Comparison of ENCODE assay signal across 12 cellular contexts in genomic region chr2:181844551-181845290, GRCh38.
"Had no signal": no experiment of that assay in that cellular context is flagged by ENCODE, and none has a peak within 500 bp of the region (broad histone marks: within the 10 kb centered on the region; RNA-seq: fewer than 3 reads in every experiment).

No MANE protein-coding gene starts in this region.

- H3K4me3 ChIP-seq: lower lobe of right lung, ovary had no signal

- H3K9me3 ChIP-seq: lower lobe of right lung, ovary had no signal

- ATAC-seq: activated CD4-positive, CD25-positive, alpha-beta regulatory T cell treated with anti-CD3 and anti-CD28 coated beads, Interleukin-2, amount 50 U/mL, for 24 hours; esophagus mucosa; lower lobe of right lung; stimulated activated naive CD8-positive, alpha-beta T cell treated with anti-CD3 and anti-CD28 coated beads, Interleukin-15, amount 100 ng/mL, for 72 hours; T-cell had no signal

- H3K27me3 ChIP-seq: ovary had no signal

- DNase-seq: activated naive CD4-positive, alpha-beta T cell; activated naive CD8-positive, alpha-beta T cell treated with anti-CD3 and anti-CD28 coated beads, Interleukin-2, amount 10 ng/mL, durations not matched to agents 7 days and 5 days; activated T-cell treated with anti-CD3 and anti-CD28 coated beads for 4 hours; kidney glomerular epithelial cell; lower lobe of right lung; ovary; stimulated activated CD4-positive, alpha-beta T cell treated with anti-CD3 and anti-CD28 coated beads, Interleukin-1b, Interleukin-23, amount 100 ng/mL, for 48 hours; stimulated activated naive CD8-positive, alpha-beta T cell treated with anti-CD3 and anti-CD28 coated beads, Interleukin-15, amount 100 ng/mL, for 72 hours; T-cell; T-helper 9 cell had no signal

- H3K27ac ChIP-seq: lower lobe of right lung, ovary had no signal

- H3K4me1 ChIP-seq: lower lobe of right lung had no signal

- H3K36me3 ChIP-seq: lower lobe of right lung, ovary had no signal
